ENCODE assay signal across 3 cellular contexts in the genomic region with DNA sequence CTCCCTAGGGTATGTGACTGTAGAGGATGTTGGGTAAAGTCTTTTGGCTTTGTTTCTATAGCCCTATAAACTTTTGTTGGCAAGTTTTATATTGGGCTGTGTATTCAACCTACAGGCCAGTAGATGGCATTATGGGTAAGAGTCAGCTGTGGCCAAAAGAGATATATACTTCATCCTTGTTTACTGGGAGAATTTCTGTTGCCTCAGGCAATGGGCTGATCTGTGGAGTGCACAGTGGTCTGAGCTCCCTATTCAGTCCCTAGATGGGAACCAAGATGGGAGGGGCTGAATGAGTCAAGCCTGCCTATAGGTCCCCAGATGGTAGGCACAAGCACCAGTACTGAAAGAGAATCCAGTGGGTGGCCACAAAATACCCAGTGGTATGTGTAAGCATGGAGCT.
TF ChIP-seq lines count a peak whose summit lies in the region.

No MANE protein-coding gene starts in this region.

TF ChIP-seq in SK-N-SH, 30 proteins besides CTCF, POLR2A, EP300 and RAD21 (continued from another document):
- TF ChIP-seq NFIC (IDR thresholded peaks at IDR 0.05; ENCODE audit: borderline replicate concordance): no peak
- no peak for TF ChIP-seq CHD2 (IDR thresholded peaks at IDR 0.05; ENCODE audit: low read length, partially characterized antibody)
- no peak for TF ChIP-seq POLR2AphosphoS5 (IDR thresholded peaks at IDR 0.05; ENCODE audit: low read depth, low read length)
- no peak for TF ChIP-seq EZH2phosphoT487 (IDR thresholded peaks at IDR 0.05; ENCODE audit: borderline replicate concordance, low read depth)
- TF ChIP-seq JUND (IDR thresholded peaks at IDR 0.05): no peak
- TF ChIP-seq USF2 (IDR thresholded peaks at IDR 0.05; ENCODE audit: borderline replicate concordance, low read depth, low read length): no peak
- TF ChIP-seq PBX3 (IDR thresholded peaks at IDR 0.05): no peak
- TF ChIP-seq, protein P1, sequence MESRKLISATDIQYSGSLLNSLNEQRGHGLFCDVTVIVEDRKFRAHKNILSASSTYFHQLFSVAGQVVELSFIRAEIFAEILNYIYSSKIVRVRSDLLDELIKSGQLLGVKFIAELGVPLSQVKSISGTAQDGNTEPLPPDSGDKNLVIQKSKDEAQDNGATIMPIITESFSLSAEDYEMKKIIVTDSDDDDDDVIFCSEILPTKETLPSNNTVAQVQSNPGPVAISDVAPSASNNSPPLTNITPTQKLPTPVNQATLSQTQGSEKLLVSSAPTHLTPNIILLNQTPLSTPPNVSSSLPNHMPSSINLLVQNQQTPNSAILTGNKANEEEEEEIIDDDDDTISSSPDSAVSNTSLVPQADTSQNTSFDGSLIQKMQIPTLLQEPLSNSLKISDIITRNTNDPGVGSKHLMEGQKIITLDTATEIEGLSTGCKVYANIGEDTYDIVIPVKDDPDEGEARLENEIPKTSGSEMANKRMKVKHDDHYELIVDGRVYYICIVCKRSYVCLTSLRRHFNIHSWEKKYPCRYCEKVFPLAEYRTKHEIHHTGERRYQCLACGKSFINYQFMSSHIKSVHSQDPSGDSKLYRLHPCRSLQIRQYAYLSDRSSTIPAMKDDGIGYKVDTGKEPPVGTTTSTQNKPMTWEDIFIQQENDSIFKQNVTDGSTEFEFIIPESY (IDR thresholded peaks at IDR 0.05; ENCODE audit: borderline replicate concordance, low read depth): no peak
- no peak for TF ChIP-seq FOXM1 (IDR thresholded peaks at IDR 0.05; ENCODE audit: low read depth)

TF ChIP-seq in SK-N-SH treated with all-trans-retinoic acid at 6 μM for 48 hours, 23 proteins besides CTCF, POLR2A, EP300 and RAD21:
- TF ChIP-seq, protein P2, sequence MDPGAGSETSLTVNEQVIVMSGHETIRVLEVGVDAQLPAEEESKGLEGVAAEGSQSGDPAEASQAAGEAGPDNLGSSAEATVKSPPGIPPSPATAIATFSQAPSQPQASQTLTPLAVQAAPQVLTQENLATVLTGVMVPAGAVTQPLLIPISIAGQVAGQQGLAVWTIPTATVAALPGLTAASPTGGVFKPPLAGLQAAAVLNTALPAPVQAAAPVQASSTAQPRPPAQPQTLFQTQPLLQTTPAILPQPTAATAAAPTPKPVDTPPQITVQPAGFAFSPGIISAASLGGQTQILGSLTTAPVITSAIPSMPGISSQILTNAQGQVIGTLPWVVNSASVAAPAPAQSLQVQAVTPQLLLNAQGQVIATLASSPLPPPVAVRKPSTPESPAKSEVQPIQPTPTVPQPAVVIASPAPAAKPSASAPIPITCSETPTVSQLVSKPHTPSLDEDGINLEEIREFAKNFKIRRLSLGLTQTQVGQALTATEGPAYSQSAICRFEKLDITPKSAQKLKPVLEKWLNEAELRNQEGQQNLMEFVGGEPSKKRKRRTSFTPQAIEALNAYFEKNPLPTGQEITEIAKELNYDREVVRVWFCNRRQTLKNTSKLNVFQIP (CRISPR knock-in tag; IDR thresholded peaks at IDR 0.05; ENCODE audit: borderline replicate concordance, low read depth): no peak
- TF ChIP-seq TOX (CRISPR knock-in tag; IDR thresholded peaks at IDR 0.05; ENCODE audit: borderline replicate concordance) (no peak), SNAI2 (CRISPR knock-in tag; IDR thresholded peaks at IDR 0.05) (no peak), GLIS3 (CRISPR knock-in tag; IDR thresholded peaks at IDR 0.05) (no peak), CSRNP3 (CRISPR knock-in tag; IDR thresholded peaks at IDR 0.05) (no peak), RARB (CRISPR knock-in tag; IDR thresholded peaks at IDR 0.05) (no peak), ZNF565 (CRISPR knock-in tag; conservative IDR thresholded peaks at IDR 0.05; ENCODE audit: low read depth) (no peak), PPARA (CRISPR knock-in tag; IDR thresholded peaks at IDR 0.05; ENCODE audit: borderline replicate concordance) (no peak), ISL1 (CRISPR knock-in tag; IDR thresholded peaks at IDR 0.05) (no peak)

TF ChIP-seq in H1, 55 proteins besides CTCF, POLR2A, EP300 and RAD21 (continued from another document):
- TF ChIP-seq SIN3A (conservative IDR thresholded peaks at IDR 0.05 in 1 of 2, IDR thresholded peaks at IDR 0.05 in 1 of 2; ENCODE audit: low read depth in 1 of 2, low read length in 2 of 2) (no peak), SP4 (IDR thresholded peaks at IDR 0.05; ENCODE audit: low read length) (no peak), NRF1 (IDR thresholded peaks at IDR 0.05; ENCODE audit: low read depth, low read length) (no peak)
